ENCODE assay signal across 8 cellular contexts in the genomic region with DNA sequence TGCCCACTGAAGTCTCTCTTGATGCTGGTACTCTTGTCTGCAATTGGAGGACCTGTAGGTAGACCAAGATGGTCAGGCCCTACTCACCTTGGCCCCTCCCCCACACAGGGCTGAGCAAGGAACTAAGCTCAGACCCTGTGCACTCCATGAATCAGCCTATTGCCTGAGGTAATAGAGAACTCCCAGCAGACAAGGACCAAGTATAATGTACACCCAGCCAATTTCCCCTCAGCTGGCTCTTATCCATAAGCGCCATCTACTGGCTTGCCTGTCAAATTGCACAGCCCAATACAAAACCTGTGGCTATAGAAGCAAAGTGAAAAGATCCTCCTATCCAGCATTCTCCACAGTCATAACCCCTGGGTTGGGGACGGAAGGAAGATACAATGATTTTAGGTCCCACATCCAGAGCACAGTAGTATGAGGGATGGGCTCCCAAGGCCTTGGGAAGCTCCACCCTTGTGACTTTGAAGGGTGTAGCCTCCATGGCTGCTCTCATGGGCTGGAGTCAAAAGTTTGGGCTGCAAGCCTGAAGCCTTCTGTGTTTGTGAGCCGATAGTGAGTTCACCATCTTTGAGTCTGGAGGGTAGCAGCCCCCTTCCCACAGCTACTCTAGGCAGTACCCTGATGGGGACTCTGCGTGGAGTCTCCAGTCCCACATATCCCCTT. TPM values are rescaled to one million over a fixed set of nuclear protein-coding genes. Genes with fewer than 3 reads are reported as not detected.
DNase-seq lines count a peak whose midpoint lies in the region; ATAC-seq, FAIRE-seq and TF ChIP-seq lines count a peak whose summit lies in the region.

No MANE protein-coding gene starts in this region.

- CTCF ChIA-PET in HepG2 (lab: Yijun Ruan, JAX; ENCODE audit: low intra/inter-chr PET ratio, low total read pairs), result interaction anchor here (0.9 to 3.5 kb wide), 5 partner anchors 110 to 220 kb away, joined by 3 to 39 read pairs (median 4); no protein-coding TSS in a partner anchor

- in situ Hi-C loops in T47D (cut with HindIII; ENCODE audit: low pct_unique_long_range_greater_than_20kb, low sequenced_read_pairs) (no loop called here), HepG2 (cut with HindIII; ENCODE audit: extremely low pct_ligation_motif_present, low pct_unique_long_range_greater_than_20kb) (loop anchor here (5.0 to 25.0 kb wide), 3 partner anchors 136 to 251 kb away; no protein-coding TSS in a partner anchor)

- no peaks in the 10 kb centered on the region for H3K9me3 ChIP-seq in T-helper 17 cell (ENCODE audit: control insufficient read depth, low read length, poor library complexity, severe bottlenecking)
- no peaks in the 10 kb centered on the region; the same call in 1 of the 2 replicates for H3K9me3 ChIP-seq in HepG2 (ENCODE audit: low read length)

- POLR2A ChIA-PET in HepG2 (lab: Yijun Ruan, JAX), result no interaction called here

- TF ChIP-seq EP300 in HepG2 (IDR thresholded peaks at IDR 0.05; ENCODE audit: low read depth in 2 of 2, low read length in 2 of 2) (no peak), HepG2 (CRISPR knock-in tag; IDR thresholded peaks at IDR 0.05; ENCODE audit: borderline replicate concordance) (no peak)

- H3K4me3 ChIP-seq in HepG2 (replicated peaks in 1 of 3; ENCODE audit: insufficient read depth in 1 of 3, low read depth in 2 of 3, low read length in 3 of 3), result no peak overlapping the region

- peaks cover 3% of the 10 kb centered on the region for H3K36me3 Mint-ChIP-seq in T-helper 17 cell (ENCODE audit: low read depth)

- TF ChIP-seq CTCF in HepG2 (CRISPR knock-in tag; IDR thresholded peaks at IDR 0.05), result peak; percentile 92

- BruUV-seq in HepG2 (replicated peaks; lab: Mats Ljungman, UMichigan), result no TSS peak

- no peaks in the 10 kb centered on the region for H3K4me1 Mint-ChIP-seq in T-helper 17 cell

- no peak overlapping the region for H3K4me3 Mint-ChIP-seq in T-helper 17 cell

- intact Hi-C loops in HepG2 (cut with micrococcal nuclease; ENCODE audit: unreplicated experiment), result loop anchor here (1.0 to 5.0 kb wide), 3 partner anchors 113 to 221 kb away; no protein-coding TSS in a partner anchor

- 6% methylated on average over 2 of the region's 4 CpGs for WGBS in HepG2 (ENCODE audit: low lambda C conversion rate)

- peaks cover 16% of the 10 kb centered on the region for H3K27me3 Mint-ChIP-seq in T-helper 17 cell

- TF ChIP-seq RAD21 in HepG2 (CRISPR knock-in tag; IDR thresholded peaks at IDR 0.05), result peak; percentile 85

- no peak overlapping the region for H3K27ac ChIP-seq in HepG2 (ENCODE audit: extremely low read length, insufficient read depth, low read length)

- no peaks in the 10 kb centered on the region for H3K79me2 ChIP-seq in HepG2 (ENCODE audit: insufficient read depth, low read length)

- FAIRE-seq in HepG2 (lab: Jason Lieb, UNC), result peak; percentile 71

- H3K36me3 ChIP-seq in HepG2 (replicated peaks in 1 of 2; ENCODE audit: control insufficient read depth in 1 of 2, insufficient read depth in 2 of 2, low read length in 2 of 2), result no peaks in the 10 kb centered on the region

- no peaks in the 10 kb centered on the region for H3K27me3 ChIP-seq in HepG2 (ENCODE audit: control insufficient read depth in 1 of 2, insufficient read depth in 2 of 2, low read length in 2 of 2)

- no peaks in the 10 kb centered on the region for H4K20me1 ChIP-seq in HepG2 (ENCODE audit: insufficient read depth, low read length)

- no peak overlapping the region for H2AFZ ChIP-seq in HepG2 (ENCODE audit: low read length)

- H3K4me1 ChIP-seq in HepG2 (ENCODE audit: insufficient read depth, low read length), result peaks cover 7% of the 10 kb centered on the region

- H3K4me2 ChIP-seq in HepG2 (ENCODE audit: low read depth, low read length), result no peak overlapping the region

- H3K27ac Mint-ChIP-seq in T-helper 17 cell, result no peak overlapping the region

- TF ChIP-seq POLR2A in HepG2 (IDR thresholded peaks at IDR 0.05; ENCODE audit: insufficient read depth in 1 of 2, low read depth in 2 of 2, low read length in 2 of 2), result no peak

- no peak overlapping the region for H3K9ac ChIP-seq in HepG2 (ENCODE audit: insufficient read depth, low read depth, low read length)

- DNase-seq in AG20443 (ENCODE audit: low spot score) (peak; percentile 67), NCI-H1105 (lab: John Stamatoyannopoulos, UW) (peak; percentile 37), T-helper 17 cell (no peak), T47D (ENCODE audit: low read depth in 1 of 2, low spot score in 1 of 2) (peak; percentile 37 to 75), HepG2 (ENCODE audit: low spot score) (peak; percentile 67), stromal cell of bone marrow (ENCODE audit: low read depth) (peak; percentile 25)

- ATAC-seq in GM18508 (IDR thresholded peaks at IDR 0.05; ENCODE audit: insufficient read depth, unreplicated experiment) (peak; percentile 97), HG02870 (IDR thresholded peaks at IDR 0.05; ENCODE audit: unreplicated experiment) (peak; percentile 96), T-helper 17 cell (peak; percentile 65), HepG2 (peak; percentile 98)

TF ChIP-seq in HepG2, 621 proteins besides CTCF, POLR2A, EP300 and RAD21 (continues in another document):
- TF ChIP-seq HHEX (CRISPR knock-in tag; IDR thresholded peaks at IDR 0.05) (no peak), FOSL2 (CRISPR knock-in tag; IDR thresholded peaks at IDR 0.05) (0 out of 2 replicates have a peak, but pooled peaks have one; percentile 24), ZNF124 (CRISPR knock-in tag; IDR thresholded peaks at IDR 0.05) (no peak), ATM (IDR thresholded peaks at IDR 0.05; ENCODE audit: borderline replicate concordance) (no peak), ZNF616 (CRISPR knock-in tag; IDR thresholded peaks at IDR 0.05; ENCODE audit: low read depth) (no peak), ZNF501 (CRISPR knock-in tag; IDR thresholded peaks at IDR 0.05) (peak; percentile 73; the same call in 1 of the 2 replicates), SMAD9 (CRISPR knock-in tag; IDR thresholded peaks at IDR 0.05) (peak; percentile 11; the same call in 1 of the 2 replicates), ZSCAN31 (CRISPR knock-in tag; IDR thresholded peaks at IDR 0.05; ENCODE audit: low read depth) (peak; percentile 59; the same call in 1 of the 2 replicates)

RNA-seq across cellular contexts. Expression of a gene that starts 56.0 kb away (rescaled TPM):
- not detected for total RNA-seq in T-helper 17 cell
- not detected in 2 replicates for total RNA-seq in HepG2 (2016; rRNA removed; fragmentation: Illumina TruSeq; extraction: Trizol)
- total RNA-seq in HepG2 (2016; cell fraction: cytosol; rRNA removed; fragmentation: Illumina TruSeq; extraction: Trizol; ENCODE audit: low read depth), result not detected in 2 replicates
- not detected in 2 replicates for total RNA-seq in HepG2 (2016; cell fraction: insoluble cytoplasmic fraction; rRNA removed; fragmentation: Illumina TruSeq; extraction: Trizol)
- not detected in 2 replicates for total RNA-seq in HepG2 (2016; cell fraction: membrane; rRNA removed; fragmentation: Illumina TruSeq; extraction: Trizol)
- total RNA-seq in HepG2 (2016; cell fraction: nucleus; rRNA removed; fragmentation: Illumina TruSeq; extraction: Trizol), result not detected in 2 replicates
- not detected in 2 replicates for polyA plus RNA-seq in HepG2 (2011; rRNA removed)
- polyA plus RNA-seq in HepG2 (2011; cell fraction: cytosol; rRNA removed), result not detected in 2 replicates
- not detected in 2 replicates for polyA plus RNA-seq in HepG2 (2011; cell fraction: nucleus; rRNA removed)
- polyA plus RNA-seq in HepG2 (2012), result not detected in 2 replicates
- polyA plus RNA-seq in HepG2 (2016; cell fraction: cytosol; fragmentation: Illumina TruSeq; extraction: Trizol; ENCODE audit: low read depth), result not detected in 2 replicates
- not detected in 2 replicates for polyA plus RNA-seq in HepG2 (2016; cell fraction: insoluble cytoplasmic fraction; fragmentation: Illumina TruSeq; extraction: Trizol; ENCODE audit: low read depth)
- not detected in 2 replicates for polyA plus RNA-seq in HepG2 (2016; cell fraction: membrane; fragmentation: Illumina TruSeq; extraction: Trizol; ENCODE audit: low read depth)
- polyA plus RNA-seq in HepG2 (2016; cell fraction: nucleus; fragmentation: Illumina TruSeq; extraction: Trizol; ENCODE audit: insufficient read depth, low read depth), result not detected in 2 replicates
- not detected in 2 replicates for polyA minus RNA-seq in HepG2 (2011; rRNA and poly(A)+ RNA removed; ENCODE audit: low replicate concordance)
- polyA minus RNA-seq in HepG2 (2011; cell fraction: cytosol; rRNA and poly(A)+ RNA removed), result not detected in 2 replicates
- polyA minus RNA-seq in HepG2 (2011; cell fraction: nucleus; rRNA and poly(A)+ RNA removed), result not detected in 2 replicates

RNA-seq across cellular contexts. Expression of a gene that starts 56.7 kb away (rescaled TPM):
- total RNA-seq in T-helper 17 cell, result not detected
- not detected in 2 replicates for total RNA-seq in HepG2 (2016; rRNA removed; fragmentation: Illumina TruSeq; extraction: Trizol)
- total RNA-seq in HepG2 (2016; cell fraction: cytosol; rRNA removed; fragmentation: Illumina TruSeq; extraction: Trizol; ENCODE audit: low read depth), result not detected in 2 replicates
- not detected in 2 replicates for total RNA-seq in HepG2 (2016; cell fraction: insoluble cytoplasmic fraction; rRNA removed; fragmentation: Illumina TruSeq; extraction: Trizol)
- not detected in 2 replicates for total RNA-seq in HepG2 (2016; cell fraction: membrane; rRNA removed; fragmentation: Illumina TruSeq; extraction: Trizol)
- total RNA-seq in HepG2 (2016; cell fraction: nucleus; rRNA removed; fragmentation: Illumina TruSeq; extraction: Trizol), result not detected in 2 replicates
- polyA plus RNA-seq in HepG2 (2011; rRNA removed), result not detected in 2 replicates
- not detected in 2 replicates for polyA plus RNA-seq in HepG2 (2011; cell fraction: cytosol; rRNA removed)
- not detected in 2 replicates for polyA plus RNA-seq in HepG2 (2011; cell fraction: nucleus; rRNA removed)
- polyA plus RNA-seq in HepG2 (2012), result not detected in 2 replicates
- polyA plus RNA-seq in HepG2 (2016; cell fraction: cytosol; fragmentation: Illumina TruSeq; extraction: Trizol; ENCODE audit: low read depth), result not detected in 2 replicates
- polyA plus RNA-seq in HepG2 (2016; cell fraction: insoluble cytoplasmic fraction; fragmentation: Illumina TruSeq; extraction: Trizol; ENCODE audit: low read depth), result not detected in 2 replicates
- not detected in 2 replicates for polyA plus RNA-seq in HepG2 (2016; cell fraction: membrane; fragmentation: Illumina TruSeq; extraction: Trizol; ENCODE audit: low read depth)
- polyA plus RNA-seq in HepG2 (2016; cell fraction: nucleus; fragmentation: Illumina TruSeq; extraction: Trizol; ENCODE audit: insufficient read depth, low read depth), result not detected in 2 replicates
- polyA minus RNA-seq in HepG2 (2011; rRNA and poly(A)+ RNA removed; ENCODE audit: low replicate concordance), result not detected in 2 replicates
- not detected in 2 replicates for polyA minus RNA-seq in HepG2 (2011; cell fraction: cytosol; rRNA and poly(A)+ RNA removed)
- not detected in 2 replicates for polyA minus RNA-seq in HepG2 (2011; cell fraction: nucleus; rRNA and poly(A)+ RNA removed)

Comparison
In these comparisons a context has a peak if more than half of its experiments do, and no peak if none do; other contexts are left out.
1. DNase-seq: peak in AG20443 (single experiment), NCI-H1105 (single experiment), T47D (2 of 2), HepG2 (single experiment) and stromal cell of bone marrow (single experiment); none in T-helper 17 cell (0 of 3).
2. Peak in every context shown above with its lines, with median percentiles within 50 percentile points of each other: ATAC-seq.